In the genomic region with DNA sequence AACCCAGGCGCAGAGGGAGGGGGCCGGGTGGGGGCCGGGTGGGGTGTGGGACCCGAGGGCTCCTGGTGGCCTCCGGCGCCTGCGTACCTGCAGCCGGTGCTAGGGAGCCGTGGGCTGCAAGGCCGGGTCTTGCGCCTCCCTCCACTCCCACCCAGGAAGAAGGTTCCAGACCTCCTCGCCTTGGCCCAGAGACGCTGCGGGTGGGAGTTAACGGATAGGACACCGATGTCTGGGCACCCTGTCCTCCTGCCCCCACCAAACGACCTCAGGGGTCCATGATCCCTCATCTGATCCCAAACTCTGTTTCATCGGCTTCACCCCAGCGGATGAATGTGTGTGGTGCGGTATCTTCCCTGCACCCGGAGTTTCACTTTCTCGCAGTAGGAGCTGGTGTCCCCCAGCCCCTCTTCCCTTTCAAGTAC, we compare ENCODE assay signal across 7 cellular contexts. TPM values are rescaled to one million over a fixed set of nuclear protein-coding genes. Genes with fewer than 3 reads are reported as not detected.
DNase-seq lines count a peak whose midpoint lies in the region; ATAC-seq and TF ChIP-seq lines count a peak whose summit lies in the region.

No MANE protein-coding gene starts in this region.

- peak overlapping the region; percentile 80 for H2AFZ ChIP-seq in GM23248
- H2AFZ ChIP-seq in trophoblast cell (ENCODE audit: insufficient read depth, low read length, poor library complexity) = no peak overlapping the region

- DNase-seq in GM23248 = no peak
- DNase-seq in SJSA1 (ENCODE audit: low read depth in 1 of 2, low spot score in 2 of 2) = peak in 1 of 2 experiments; percentile 25
- DNase-seq in fibroblast of pulmonary artery (ENCODE audit: low read depth) = peak; percentile 31
- DNase-seq in trophoblast cell = no peak
- no peak for DNase-seq in stimulated activated CD4-positive, alpha-beta T cell treated with anti-CD3 and anti-CD28 coated beads, Interleukin-15, amount 100 ng/mL, for 24 hours
- no peak for DNase-seq in EL

- H2BK120ac ChIP-seq in trophoblast cell (ENCODE audit: insufficient read depth, low read length, poor library complexity) = no peak overlapping the region

- no peak overlapping the region for H3K4ac ChIP-seq in trophoblast cell (ENCODE audit: low read depth, low read length)

- peak overlapping the region; percentile 17 for H4K8ac ChIP-seq in trophoblast cell (ENCODE audit: low read depth, low read length)

- H3K4me3 ChIP-seq in GM23248 (peak overlapping the region; percentile 84), SJSA1 (peak overlapping the region; percentile 84), fibroblast of pulmonary artery (replicated peaks; ENCODE audit: low read depth, low read length) (peak overlapping the region; percentile 71), trophoblast cell (ENCODE audit: low read depth, low read length) (peak overlapping the region; percentile 86)

- H3K23ac ChIP-seq in trophoblast cell (ENCODE audit: low read length) = no peak overlapping the region

- peaks cover 17% of the 10 kb centered on the region for H3K79me1 ChIP-seq in trophoblast cell (ENCODE audit: low read length)

- H3K9ac ChIP-seq in GM23248 (peak overlapping the region; percentile 78), trophoblast cell (ENCODE audit: low read length) (peak overlapping the region; percentile 95)

- no peak overlapping the region for H2BK5ac ChIP-seq in trophoblast cell (ENCODE audit: low read depth, low read length, poor library complexity)

- H3K27ac ChIP-seq in GM23248 (peak overlapping the region; percentile 44), SJSA1 (no peak overlapping the region), trophoblast cell (ENCODE audit: low read depth, low read length) (no peak overlapping the region)

- H3F3A ChIP-seq in GM23248 (ENCODE audit: insufficient read depth) = no peaks in the 10 kb centered on the region; the same call in 1 of the 2 replicates

- WGBS in GM23248 (ENCODE audit: low coverage in 1 of 2, low lambda C conversion rate in 2 of 2, missing lambda C conversion rate in 2 of 2), 2 experiments = 1 to 4% methylated on average over 13 to 19 of the region's 22 CpGs
- no CpG with 5 or more reads among the region's 22 CpGs for WGBS in trophoblast cell (ENCODE audit: extremely low coverage, insufficient coverage, insufficient read length)

- no peak for ATAC-seq in HG03039 (IDR thresholded peaks at IDR 0.05; ENCODE audit: unreplicated experiment)

- no peaks in the 10 kb centered on the region for H3K9me2 ChIP-seq in GM23248 (ENCODE audit: insufficient read depth)

- peaks cover 4% of the 10 kb centered on the region; the same call in 1 of the 2 replicates for H3K4me1 ChIP-seq in GM23248 (ENCODE audit: insufficient read depth)
- 0 out of 2 replicates have a peak, but pooled peaks cover 4% of the 10 kb centered on the region for H3K4me1 ChIP-seq in SJSA1 (replicated peaks)
- peaks cover 18 to 34% of the 10 kb centered on the region in 2 experiments for H3K4me1 ChIP-seq in trophoblast cell (ENCODE audit: control insufficient read depth in 1 of 2, insufficient read depth in 2 of 2, low read length in 2 of 2)

- no peaks in the 10 kb centered on the region for H3K9me3 ChIP-seq in GM23248 (ENCODE audit: low read depth)
- no peaks in the 10 kb centered on the region for H3K9me3 ChIP-seq in SJSA1 (replicated peaks)
- H3K9me3 ChIP-seq in trophoblast cell (ENCODE audit: insufficient read depth, low read depth, low read length) = no peaks in the 10 kb centered on the region

- no peaks in the 10 kb centered on the region for H4K20me1 ChIP-seq in GM23248 (ENCODE audit: insufficient read depth)

- no peak overlapping the region for H3K14ac ChIP-seq in trophoblast cell (ENCODE audit: low read length)

- H4K91ac ChIP-seq in trophoblast cell (ENCODE audit: low read depth, low read length) = no peak overlapping the region

- no peak for TF ChIP-seq CTCF in fibroblast of pulmonary artery (IDR thresholded peaks at IDR 0.05; ENCODE audit: low read length, missing control alignments)

- H3K18ac ChIP-seq in trophoblast cell (ENCODE audit: low read length) = peak overlapping the region; percentile 1

- no peak overlapping the region for H2BK12ac ChIP-seq in trophoblast cell (ENCODE audit: low read length)

- no peak overlapping the region for H2AK5ac ChIP-seq in trophoblast cell (ENCODE audit: low read length)

- peak overlapping the region; percentile 79 for H3K4me2 ChIP-seq in GM23248 (ENCODE audit: unreplicated experiment)
- peak overlapping the region; percentile 72 for H3K4me2 ChIP-seq in trophoblast cell (ENCODE audit: low read length)

- in situ Hi-C loops in GM23248 (cut with MboI) = loop anchor here (10.0 kb wide), 1 partner anchor 376 kb away; no protein-coding TSS in a partner anchor

- H4K12ac ChIP-seq in trophoblast cell (ENCODE audit: low read depth, low read length) = no peak overlapping the region

- H3K36me3 ChIP-seq in GM23248 (ENCODE audit: low read depth) (peaks cover 3% of the 10 kb centered on the region; the same call in 1 of the 2 replicates), SJSA1 (no peaks in the 10 kb centered on the region), trophoblast cell (ENCODE audit: control insufficient read depth in 1 of 2, insufficient read depth in 2 of 2, low read length in 2 of 2) (peaks cover 18 to 19% of the 10 kb centered on the region in 2 experiments)

- H3K27me3 ChIP-seq in GM23248 (replicated peaks; ENCODE audit: insufficient read depth) (no peaks in the 10 kb centered on the region), SJSA1 (replicated peaks) (no peaks in the 10 kb centered on the region), trophoblast cell (ENCODE audit: insufficient read depth, low read length) (peaks cover 44% of the 10 kb centered on the region)

- H3K79me2 ChIP-seq in GM23248 (ENCODE audit: insufficient read depth) (peaks cover 26% of the 10 kb centered on the region), trophoblast cell (ENCODE audit: control insufficient read depth, insufficient read depth, low read length, poor library complexity) (peaks cover 4% of the 10 kb centered on the region)

RNA-seq across cellular contexts. Expression of a gene that starts 0.9 kb away (rescaled TPM):
- 26.1 and 32.1 TPM in 2 replicates for total RNA-seq in GM23248 (2014; rRNA removed; shearing (Covaris generic))
- polyA plus RNA-seq in GM23248 (2016; fragmentation: Nextera tagmentation; extraction: Ambion mirVana) = 16.8 and 17.2 TPM in 2 replicates
- 10.9 and 11.9 TPM in 2 replicates for total RNA-seq in SJSA1 (2014; rRNA removed; shearing (Covaris generic))
- 62.1 and 63.6 TPM in 2 replicates for polyA plus RNA-seq in trophoblast cell (2013)
